ENCODE assay signal across 1 cellular context in genomic region chr5:75053286-75054109, GRCh38.
A peak's percentile ranks its signal among the peaks of the same experiment; 100 is the strongest.
TF ChIP-seq lines count a peak whose summit lies in the region.

No MANE protein-coding gene starts in this region.

TF ChIP-seq in HepG2, 621 proteins besides CTCF, POLR2A, EP300 and RAD21 (continued from another document and continues in another):
- TF ChIP-seq SNAPC4 (CRISPR knock-in tag; IDR thresholded peaks at IDR 0.05) (no peak), ZNF777 (CRISPR knock-in tag; IDR thresholded peaks at IDR 0.05) (peak; percentile 87; the same call in 1 of the 2 replicates), ZNF589 (CRISPR knock-in tag; conservative IDR thresholded peaks at IDR 0.05) (no peak), SOX13 (IDR thresholded peaks at IDR 0.05) (no peak), SOX13 (CRISPR knock-in tag; conservative IDR thresholded peaks at IDR 0.05 in 1 of 2, IDR thresholded peaks at IDR 0.05 in 1 of 2) (no peak), ZNF24 (IDR thresholded peaks at IDR 0.05) (no peak), ZNF710 (CRISPR knock-in tag; IDR thresholded peaks at IDR 0.05; ENCODE audit: borderline replicate concordance) (no peak), JARID2 (CRISPR knock-in tag; IDR thresholded peaks at IDR 0.05; ENCODE audit: insufficient replicate concordance) (no peak), ZNF569 (CRISPR knock-in tag; IDR thresholded peaks at IDR 0.05; ENCODE audit: borderline replicate concordance) (no peak), RFX5 (IDR thresholded peaks at IDR 0.05; ENCODE audit: low read depth, low read length) (no peak), PATZ1 (CRISPR knock-in tag; IDR thresholded peaks at IDR 0.05) (0 out of 2 replicates have a peak, but pooled peaks have one; percentile 16), ZSCAN31 (CRISPR knock-in tag; IDR thresholded peaks at IDR 0.05; ENCODE audit: low read depth) (0 out of 2 replicates have a peak, but pooled peaks have one; percentile 16), HOXA3 (CRISPR knock-in tag; IDR thresholded peaks at IDR 0.05) (peak; percentile 33), FOXA1 (IDR thresholded peaks at IDR 0.05) (no peak), FOXA1 (CRISPR knock-in tag; IDR thresholded peaks at IDR 0.05) (no peak), DMAP1 (CRISPR knock-in tag; IDR thresholded peaks at IDR 0.05) (no peak), JUND (CRISPR knock-in tag; IDR thresholded peaks at IDR 0.05) (no peak), ZNF772 (CRISPR knock-in tag; IDR thresholded peaks at IDR 0.05) (no peak), GATA4 (IDR thresholded peaks at IDR 0.05; ENCODE audit: borderline replicate concordance, low read depth) (no peak), ZNF235 (CRISPR knock-in tag; IDR thresholded peaks at IDR 0.05; ENCODE audit: borderline replicate concordance) (no peak), KDM2A (CRISPR knock-in tag; IDR thresholded peaks at IDR 0.05; ENCODE audit: borderline replicate concordance, low read depth) (peak; percentile 67; the same call in 1 of the 2 replicates), MED1 (CRISPR knock-in tag; IDR thresholded peaks at IDR 0.05) (no peak; the same call in 1 of the 2 replicates), HOXA7 (CRISPR knock-in tag; IDR thresholded peaks at IDR 0.05) (no peak), ZNF598 (CRISPR knock-in tag; IDR thresholded peaks at IDR 0.05; ENCODE audit: borderline replicate concordance) (no peak), RBM22 (optimal IDR thresholded peaks at IDR 0.05; ENCODE audit: low read length) (no peak), HOXA9 (CRISPR knock-in tag; IDR thresholded peaks at IDR 0.05; ENCODE audit: borderline replicate concordance) (no peak), RBM39 (IDR thresholded peaks at IDR 0.05; ENCODE audit: low read depth, low read length, poor library complexity, severe bottlenecking) (no peak), ZNF556 (CRISPR knock-in tag; IDR thresholded peaks at IDR 0.05; ENCODE audit: borderline replicate concordance) (no peak), ZBTB26 (CRISPR knock-in tag; IDR thresholded peaks at IDR 0.05; ENCODE audit: borderline replicate concordance) (no peak), ZKSCAN5 (CRISPR knock-in tag; IDR thresholded peaks at IDR 0.05) (no peak), FIP1L1 (IDR thresholded peaks at IDR 0.05; ENCODE audit: borderline replicate concordance, insufficient read depth, low read depth, low read length) (no peak), MED13 (CRISPR knock-in tag; IDR thresholded peaks at IDR 0.05) (no peak), KLF6 (CRISPR knock-in tag; IDR thresholded peaks at IDR 0.05) (no peak), ZNF574 (CRISPR knock-in tag; IDR thresholded peaks at IDR 0.05) (peak; percentile 43; the same call in 1 of the 2 replicates), NFYB (CRISPR knock-in tag; IDR thresholded peaks at IDR 0.05) (0 out of 2 replicates have a peak, but pooled peaks have one; percentile 13), ZBTB14 (CRISPR knock-in tag; IDR thresholded peaks at IDR 0.05) (peak; percentile 73), ADNP (CRISPR knock-in tag; IDR thresholded peaks at IDR 0.05) (no peak)
- TF ChIP-seq, protein P1, sequence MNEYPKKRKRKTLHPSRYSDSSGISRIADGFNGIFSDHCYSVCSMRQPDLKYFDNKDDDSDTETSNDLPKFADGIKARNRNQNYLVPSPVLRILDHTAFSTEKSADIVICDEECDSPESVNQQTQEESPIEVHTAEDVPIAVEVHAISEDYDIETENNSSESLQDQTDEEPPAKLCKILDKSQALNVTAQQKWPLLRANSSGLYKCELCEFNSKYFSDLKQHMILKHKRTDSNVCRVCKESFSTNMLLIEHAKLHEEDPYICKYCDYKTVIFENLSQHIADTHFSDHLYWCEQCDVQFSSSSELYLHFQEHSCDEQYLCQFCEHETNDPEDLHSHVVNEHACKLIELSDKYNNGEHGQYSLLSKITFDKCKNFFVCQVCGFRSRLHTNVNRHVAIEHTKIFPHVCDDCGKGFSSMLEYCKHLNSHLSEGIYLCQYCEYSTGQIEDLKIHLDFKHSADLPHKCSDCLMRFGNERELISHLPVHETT (CRISPR knock-in tag; conservative IDR thresholded peaks at IDR 0.05) = no peak
- TF ChIP-seq, protein P2, sequence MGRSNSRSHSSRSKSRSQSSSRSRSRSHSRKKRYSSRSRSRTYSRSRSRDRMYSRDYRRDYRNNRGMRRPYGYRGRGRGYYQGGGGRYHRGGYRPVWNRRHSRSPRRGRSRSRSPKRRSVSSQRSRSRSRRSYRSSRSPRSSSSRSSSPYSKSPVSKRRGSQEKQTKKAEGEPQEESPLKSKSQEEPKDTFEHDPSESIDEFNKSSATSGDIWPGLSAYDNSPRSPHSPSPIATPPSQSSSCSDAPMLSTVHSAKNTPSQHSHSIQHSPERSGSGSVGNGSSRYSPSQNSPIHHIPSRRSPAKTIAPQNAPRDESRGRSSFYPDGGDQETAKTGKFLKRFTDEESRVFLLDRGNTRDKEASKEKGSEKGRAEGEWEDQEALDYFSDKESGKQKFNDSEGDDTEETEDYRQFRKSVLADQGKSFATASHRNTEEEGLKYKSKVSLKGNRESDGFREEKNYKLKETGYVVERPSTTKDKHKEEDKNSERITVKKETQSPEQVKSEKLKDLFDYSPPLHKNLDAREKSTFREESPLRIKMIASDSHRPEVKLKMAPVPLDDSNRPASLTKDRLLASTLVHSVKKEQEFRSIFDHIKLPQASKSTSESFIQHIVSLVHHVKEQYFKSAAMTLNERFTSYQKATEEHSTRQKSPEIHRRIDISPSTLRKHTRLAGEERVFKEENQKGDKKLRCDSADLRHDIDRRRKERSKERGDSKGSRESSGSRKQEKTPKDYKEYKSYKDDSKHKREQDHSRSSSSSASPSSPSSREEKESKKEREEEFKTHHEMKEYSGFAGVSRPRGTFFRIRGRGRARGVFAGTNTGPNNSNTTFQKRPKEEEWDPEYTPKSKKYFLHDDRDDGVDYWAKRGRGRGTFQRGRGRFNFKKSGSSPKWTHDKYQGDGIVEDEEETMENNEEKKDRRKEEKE (IDR thresholded peaks at IDR 0.05) = no peak
